Comparison of ENCODE assay signal across 10 cellular contexts in the genomic region with DNA sequence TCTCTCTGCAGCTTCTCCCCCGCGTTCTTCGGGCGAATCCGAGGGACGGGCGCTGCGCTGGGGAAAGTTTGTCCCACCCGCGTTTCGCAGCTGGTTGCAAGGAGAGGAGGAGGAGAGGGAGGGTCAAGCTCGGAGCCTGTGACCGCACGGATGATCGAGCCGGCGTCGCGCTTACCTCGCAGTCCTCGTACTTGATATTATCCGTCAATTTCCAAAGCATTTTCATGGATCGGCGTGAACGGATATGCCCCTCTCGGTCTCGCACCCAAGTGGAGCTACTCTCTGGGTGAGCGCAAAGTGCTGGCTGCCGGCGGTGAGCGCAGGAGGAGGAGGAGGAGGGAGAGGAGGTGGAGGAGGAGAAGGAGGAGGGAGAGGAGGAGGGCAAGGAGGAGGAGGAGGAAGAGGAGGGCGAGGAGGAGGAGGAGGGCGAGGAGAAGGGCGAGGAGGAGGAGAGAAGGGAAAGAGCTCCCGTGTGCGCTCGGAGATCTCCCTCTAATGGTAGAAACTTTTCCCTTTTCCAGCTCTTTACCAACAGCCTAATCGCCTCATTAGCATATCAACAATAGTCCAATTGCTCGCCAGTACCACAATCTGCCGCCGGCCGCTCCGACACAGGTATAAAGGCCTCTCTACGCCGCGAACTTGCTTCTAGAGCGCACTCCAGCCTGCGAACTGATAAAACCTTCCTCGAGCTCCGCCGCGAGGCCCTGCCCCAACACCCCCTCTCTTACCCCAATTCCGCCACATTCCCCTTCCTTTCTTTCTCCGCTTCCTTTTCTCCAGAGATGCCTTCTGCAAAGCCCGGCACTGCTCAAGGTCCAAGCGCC. TPM values are rescaled to one million over a fixed set of nuclear protein-coding genes. Genes with fewer than 3 reads are reported as not detected.
A peak's percentile ranks its signal among the peaks of the same experiment; 100 is the strongest.
DNase-seq lines count a peak whose midpoint lies in the region; ATAC-seq, FAIRE-seq and TF ChIP-seq lines count a peak whose summit lies in the region.
"Had no signal": no experiment of that assay in that cellular context is flagged by ENCODE, and none has a peak within 500 bp of the region (broad histone marks: within the 10 kb centered on the region; RNA-seq: fewer than 3 reads in every experiment).

A gene (minus strand): TSS at position 309 of the 827 bp plus-strand sequence. CDS start 83 bp downstream, at position 226.

- no peaks in the 10 kb centered on the region for H3K36me3 Mint-ChIP-seq in astrocyte (ENCODE audit: low read depth, unreplicated experiment)

- TF ChIP-seq CTCF in astrocyte (IDR thresholded peaks at IDR 0.05; ENCODE audit: insufficient read depth, low read depth, low read length) = no peak
- TF ChIP-seq CTCF in BE2C (IDR thresholded peaks at IDR 0.05; ENCODE audit: low read depth, low read length) = no peak

- H4K8ac ChIP-seq in mesenchymal stem cell (ENCODE audit: low read length) = no peak within 1 kb of the TSS

- no peaks in the 10 kb centered on the region for H3K79me1 ChIP-seq in mesenchymal stem cell (replicated peaks; ENCODE audit: low read length, poor library complexity, severe bottlenecking)

- H4K91ac ChIP-seq in mesenchymal stem cell (ENCODE audit: low read length) = no peak within 1 kb of the TSS

- H3K79me2 ChIP-seq in astrocyte (ENCODE audit: insufficient read depth, low read length) = no peaks in the 10 kb centered on the region

- H3K27me3 ChIP-seq in astrocyte (ENCODE audit: insufficient read depth, low read length) (peaks cover 93% of the 10 kb centered on the region), mesenchymal stem cell (ENCODE audit: control insufficient read depth in 1 of 2, insufficient read depth in 1 of 2, low read length in 2 of 2) (peaks cover 93 to 96% of the 10 kb centered on the region in 2 experiments), BE2C (peaks cover 97% of the 10 kb centered on the region)

- H2AFZ ChIP-seq in astrocyte (ENCODE audit: low read depth, low read length) (peak within 1 kb of the TSS; percentile 55), mesenchymal stem cell (ENCODE audit: low read depth, low read length) (no peak within 1 kb of the TSS)

- H4K20me1 ChIP-seq in astrocyte (ENCODE audit: insufficient read depth, low read length) = peaks cover 21% of the 10 kb centered on the region

- FAIRE-seq in astrocyte (lab: Jason Lieb, UNC) = no peak
- FAIRE-seq: pancreas had no signal

- H3K36me3 ChIP-seq in astrocyte (ENCODE audit: insufficient read depth, low read length) = no peaks in the 10 kb centered on the region
- peaks cover 0 to 3% of the 10 kb centered on the region in 2 experiments for H3K36me3 ChIP-seq in mesenchymal stem cell (ENCODE audit: control insufficient read depth in 1 of 2, insufficient read depth in 2 of 2, low read depth in 1 of 2, low read length in 2 of 2)
- H3K36me3 ChIP-seq in BE2C = no peaks in the 10 kb centered on the region
- H3K36me3 ChIP-seq: pancreas had no signal

- H3K4me3 ChIP-seq in astrocyte (ENCODE audit: insufficient read depth, low read depth, low read length) (peak within 1 kb of the TSS; percentile 20), mesenchymal stem cell (ENCODE audit: insufficient read depth in 1 of 2, low read depth in 1 of 2, low read length in 2 of 2) (peak within 1 kb of the TSS; percentile 24 to 69), BE2C (ENCODE audit: low read depth, low read length) (no peak within 1 kb of the TSS)

- H2BK12ac ChIP-seq in mesenchymal stem cell (ENCODE audit: low read length in 2 of 2) = no peak within 1 kb of the TSS

- peak within 1 kb of the TSS; percentile 82 for H3K4me3 Mint-ChIP-seq in astrocyte (ENCODE audit: unreplicated experiment)

- H3K4me2 ChIP-seq in astrocyte (ENCODE audit: low read length) (peak within 1 kb of the TSS; percentile 96), mesenchymal stem cell (ENCODE audit: low read length, poor library complexity, severe bottlenecking) (peak within 1 kb of the TSS; percentile 97)

- H3K4ac ChIP-seq in mesenchymal stem cell (ENCODE audit: low read depth in 1 of 2, low read length in 2 of 2) = no peak within 1 kb of the TSS

- peaks cover 84% of the 10 kb centered on the region for H3K27me3 Mint-ChIP-seq in astrocyte (ENCODE audit: low read depth, unreplicated experiment)

- H3K4me1 ChIP-seq in astrocyte (ENCODE audit: insufficient read depth, low read length) (peaks cover 17% of the 10 kb centered on the region), mesenchymal stem cell (ENCODE audit: control insufficient read depth, insufficient read depth, low read depth, low read length) (peaks cover 53% of the 10 kb centered on the region), BE2C (no peaks in the 10 kb centered on the region)

- no peak for ATAC-seq in HG03280 (IDR thresholded peaks at IDR 0.05; ENCODE audit: unreplicated experiment)
- no peak for ATAC-seq in HG02763 (IDR thresholded peaks at IDR 0.05; ENCODE audit: unreplicated experiment)

- under 1% methylated on average over 42 of the region's 56 CpGs for WGBS in mesenchymal stem cell

- peak within 1 kb of the TSS in 1 of 2 experiments; percentile 96 for H3K23ac ChIP-seq in mesenchymal stem cell (ENCODE audit: low read length in 2 of 2)

- peaks cover 8% of the 10 kb centered on the region for H3K4me1 Mint-ChIP-seq in astrocyte (ENCODE audit: low read depth, unreplicated experiment)

- H3K9ac ChIP-seq in astrocyte (ENCODE audit: low read length) (no peak within 1 kb of the TSS), mesenchymal stem cell (ENCODE audit: low read length) (peak within 1 kb of the TSS; percentile 11)

- peak within 1 kb of the TSS; percentile 83 for H3K27ac Mint-ChIP-seq in astrocyte (ENCODE audit: unreplicated experiment)

- no peak within 1 kb of the TSS for H3K27ac ChIP-seq in astrocyte (ENCODE audit: low read depth, low read length)
- H3K27ac ChIP-seq in mesenchymal stem cell (ENCODE audit: low read length, poor library complexity, severe bottlenecking) = no peak within 1 kb of the TSS
- H3K27ac ChIP-seq: HL-60, pancreas had no signal

- no peak within 1 kb of the TSS for H3K18ac ChIP-seq in mesenchymal stem cell (ENCODE audit: low read depth in 1 of 2, low read length in 2 of 2)

- no peaks in the 10 kb centered on the region for H3K9me3 ChIP-seq in astrocyte (ENCODE audit: insufficient read depth, low read depth, low read length)
- no peaks in the 10 kb centered on the region for H3K9me3 ChIP-seq in mesenchymal stem cell (ENCODE audit: control insufficient read depth, low read length)
- no peaks in the 10 kb centered on the region for H3K9me3 ChIP-seq in BE2C
- H3K9me3 ChIP-seq: pancreas had no signal

- DNase-seq in Ammon's horn (ENCODE audit: low spot score) (peak; percentile 18), HS-5 (ENCODE audit: low read depth) (peak; percentile 40), astrocyte (ENCODE audit: low read depth) (peak; percentile 31), mesenchymal stem cell (peak; percentile 43), BE2C (no peak), NCI-H774 (lab: John Stamatoyannopoulos, UW) (no peak)
- DNase-seq: pancreas had no signal

- H3K9me3 Mint-ChIP-seq in astrocyte (ENCODE audit: unreplicated experiment) = peaks cover 37% of the 10 kb centered on the region

- H2BK120ac ChIP-seq in mesenchymal stem cell (ENCODE audit: low read depth, low read length) = no peak within 1 kb of the TSS

- H2AK5ac ChIP-seq in mesenchymal stem cell (ENCODE audit: low read length, severe bottlenecking) = no peak within 1 kb of the TSS

- peak within 1 kb of the TSS in 1 of 2 experiments; percentile 22 for H3K14ac ChIP-seq in mesenchymal stem cell (ENCODE audit: low read length in 2 of 2)

- H2BK5ac ChIP-seq in mesenchymal stem cell (ENCODE audit: low read depth, low read length, poor library complexity, severe bottlenecking) = no peak within 1 kb of the TSS

- no peak within 1 kb of the TSS for H2BK15ac ChIP-seq in mesenchymal stem cell (ENCODE audit: low read depth, poor library complexity, severe bottlenecking)

RNA-seq across cellular contexts. Expression of the gene that starts here (rescaled TPM):
- total RNA-seq in astrocyte = 2.1 and 6.6 TPM in 2 replicates
- 0.17 TPM for polyA plus RNA-seq in mesenchymal stem cell (2013, experiment 1 of 2)
- polyA plus RNA-seq in mesenchymal stem cell (2013, experiment 2 of 2) = 0.21 TPM
- polyA plus RNA-seq in BE2C (2012; ENCODE audit: insufficient read depth, insufficient read length, low read depth) = 1.6 TPM

Comparison
In these comparisons a context has a peak if more than half of its experiments do, and no peak if none do; other contexts are left out.
1. DNase-seq: peak in Ammon's horn (single experiment), HS-5 (single experiment), astrocyte (single experiment) and mesenchymal stem cell (single experiment); none in BE2C (single experiment) and NCI-H774 (single experiment).